17 cellular contexts compared by ENCODE assay signal in the genomic region with DNA sequence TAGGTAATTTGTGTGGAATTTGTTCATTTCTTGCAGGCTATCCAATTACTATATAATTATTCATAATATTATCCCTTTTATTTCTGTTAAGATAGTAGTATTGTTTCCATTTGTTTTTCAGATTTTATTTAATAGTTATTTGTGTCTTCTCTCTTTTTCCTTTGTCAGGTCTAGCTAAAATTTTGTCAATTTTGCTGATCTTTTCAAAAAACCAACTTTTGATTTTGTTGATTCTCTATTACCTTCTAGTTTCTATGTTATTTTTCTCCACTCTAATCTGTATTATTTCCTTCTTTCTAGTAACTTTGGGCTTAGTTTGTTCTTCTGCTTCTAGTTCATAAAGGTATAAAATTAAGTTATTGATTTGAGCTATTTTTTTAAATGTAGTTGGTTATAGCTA.
DNase-seq lines count a peak whose midpoint lies in the region; ATAC-seq, FAIRE-seq and TF ChIP-seq lines count a peak whose summit lies in the region.
"Had no signal": no experiment of that assay in that cellular context is flagged by ENCODE, and none has a peak within 500 bp of the region (broad histone marks: within the 10 kb centered on the region; RNA-seq: fewer than 3 reads in every experiment).

No MANE protein-coding gene starts in this region.

- H3K9me1 ChIP-seq in IMR-90 (ENCODE audit: insufficient read depth, low read length): peaks cover 1% of the 10 kb centered on the region; the same call in 1 of the 2 replicates

- no peak overlapping the region for H2AFZ ChIP-seq in IMR-90 (replicated peaks; ENCODE audit: low read length, poor library complexity)

- H3K4ac ChIP-seq in IMR-90 (ENCODE audit: low read depth, low read length): no peak overlapping the region

- no peak overlapping the region for H4K91ac ChIP-seq in IMR-90 (ENCODE audit: insufficient read depth, low read depth, low read length)

- H3K4me1 ChIP-seq in IMR-90 (ENCODE audit: control insufficient read depth, insufficient read depth, low read length) (no peaks in the 10 kb centered on the region), right lobe of liver (peaks cover 0 to 12% (median 6%) of the 10 kb centered on the region in 4 donors)

- H2AK9ac ChIP-seq in IMR-90 (replicated peaks; ENCODE audit: low read depth, low read length, poor library complexity): no peak overlapping the region

- CTCF ChIA-PET in IMR-90 (lab: Yijun Ruan, JAX): interaction anchor here (1.0 kb wide), 1 partner anchor 21 kb away, joined by 3 read pairs; no protein-coding TSS in a partner anchor

- H2AK5ac ChIP-seq in IMR-90 (ENCODE audit: low read depth, low read length): no peak overlapping the region

- FAIRE-seq in endometrium (lab: Jason Lieb, UNC): peak; percentile 78

- H3K79me1 ChIP-seq in IMR-90 (ENCODE audit: low read depth in 1 of 2, low read length in 2 of 2): no peaks in the 10 kb centered on the region

- H3K4me1 Mint-ChIP-seq in activated T-cell treated with anti-CD3 and anti-CD28 coated beads, Interleukin-2, amount 50 U/mL, for 4 hours (ENCODE audit: low read depth): peaks cover 18% of the 10 kb centered on the region
- no peaks in the 10 kb centered on the region for H3K4me1 Mint-ChIP-seq in progenitor cell of endocrine pancreas (ENCODE audit: low read depth)
- H3K4me1 Mint-ChIP-seq: B cell had no signal

- no peak overlapping the region for H3K4me3 Mint-ChIP-seq in activated T-cell treated with anti-CD3 and anti-CD28 coated beads, Interleukin-2, amount 50 U/mL, for 4 hours
- no peak overlapping the region for H3K4me3 Mint-ChIP-seq in progenitor cell of endocrine pancreas (ENCODE audit: low read depth)
- H3K4me3 Mint-ChIP-seq: B cell; CD8-positive, alpha-beta T cell; HFFc6 had no signal

- DNase-seq in IMR-90 (no peak), right lobe of liver (no peak), progenitor cell of endocrine pancreas (ENCODE audit: low spot score, unreplicated experiment) (no peak)
- DNase-seq in activated naive CD4-positive, alpha-beta T cell treated with anti-CD3 and anti-CD28 coated beads, Interleukin-2, amount 50 U/mL, for 72 hours (ENCODE audit: low spot score in 2 of 2): no peak
- DNase-seq in activated T-cell treated with anti-CD3 and anti-CD28 coated beads, Interleukin-2, amount 50 U/mL, for 4 hours: no peak
- DNase-seq: Calu3; CD8-positive, alpha-beta T cell; DMS79 treated with DMSO at 0.1 percent for 48 hours; GF-D8; GOT3; H7; HFFc6 had no signal

- no TSS peak for BruUV-seq in IMR-90 (replicated peaks; lab: Mats Ljungman, UMichigan)

- no peak for TF ChIP-seq CTCF in IMR-90 (conservative IDR thresholded peaks at IDR 0.05; ENCODE audit: low read depth, low read length)
- no peak for TF ChIP-seq CTCF in right lobe of liver (IDR thresholded peaks at IDR 0.05)
- TF ChIP-seq CTCF in progenitor cell of endocrine pancreas (IDR thresholded peaks at IDR 0.05; ENCODE audit: unreplicated experiment): no peak

- no peak overlapping the region for H3K27ac ChIP-seq in IMR-90 (ENCODE audit: insufficient read depth, low read length)
- peak overlapping the region in 2 of 3 donors; percentile 45 to 69 for H3K27ac ChIP-seq in right lobe of liver
- H3K27ac ChIP-seq: BLaER1 treated with 17β-estradiol and CSF1 and Interleukin-3, amounts not matched to agents 10 nM and 100 nM; HL-60 had no signal

- TF ChIP-seq POLR2A in IMR-90 (IDR thresholded peaks at IDR 0.05; ENCODE audit: low read depth, low read length) (no peak), right lobe of liver (IDR thresholded peaks at IDR 0.05) (no peak)

- no peak overlapping the region for H3K14ac ChIP-seq in IMR-90 (replicated peaks; ENCODE audit: low read depth, low read length)

- H3K56ac ChIP-seq in IMR-90 (ENCODE audit: extremely low read depth, insufficient read depth, low read length): no peak overlapping the region

- no peak for TF ChIP-seq RAD21 in IMR-90 (IDR thresholded peaks at IDR 0.05; ENCODE audit: low read length)

- ATAC-seq in IMR-90 (ENCODE audit: low read depth) (no peak), right lobe of liver (no peak)
- ATAC-seq in activated naive CD4-positive, alpha-beta T cell treated with anti-CD3 and anti-CD28 coated beads, Interleukin-2, amount 50 U/mL, for 72 hours: no peak
- no peak for ATAC-seq in activated T-cell treated with anti-CD3 and anti-CD28 coated beads, Interleukin-2, amount 50 U/mL, for 4 hours
- ATAC-seq: CD8-positive, alpha-beta T cell; HCT116 had no signal

- H2BK120ac ChIP-seq in IMR-90 (ENCODE audit: low read depth, low read length): no peak overlapping the region

- POLR2A ChIA-PET in IMR-90 (lab: Charles Lee; ENCODE audit: unreplicated experiment): no interaction called here

- H2BK15ac ChIP-seq in IMR-90 (ENCODE audit: low read depth, low read length): no peak overlapping the region

- peaks cover 21 to 39% of the 10 kb centered on the region in 2 donors for H3K36me3 Mint-ChIP-seq in activated naive CD4-positive, alpha-beta T cell treated with anti-CD3 and anti-CD28 coated beads, Interleukin-2, amount 50 U/mL, for 72 hours
- peaks cover 40% of the 10 kb centered on the region for H3K36me3 Mint-ChIP-seq in activated T-cell treated with anti-CD3 and anti-CD28 coated beads, Interleukin-2, amount 50 U/mL, for 4 hours (ENCODE audit: insufficient read depth)
- peaks cover 6% of the 10 kb centered on the region for H3K36me3 Mint-ChIP-seq in progenitor cell of endocrine pancreas (ENCODE audit: insufficient read depth)

- H3K27me3 ChIP-seq in IMR-90 (ENCODE audit: control insufficient read depth, insufficient read depth, low read length) (no peaks in the 10 kb centered on the region), right lobe of liver (no peaks in the 10 kb centered on the region)
- H3K27me3 ChIP-seq: BLaER1 treated with 17β-estradiol and CSF1 and Interleukin-3, amounts not matched to agents 10 nM and 100 nM had no signal

- intact Hi-C loops in IMR-90 (cut with micrococcal nuclease): no loop called here
- intact Hi-C loops in right lobe of liver (cut with DNase I): no loop called here

- no peak overlapping the region for H3K18ac ChIP-seq in IMR-90 (ENCODE audit: low read depth, low read length)

- no peak overlapping the region for H2BK20ac ChIP-seq in IMR-90 (ENCODE audit: low read depth, low read length)

- in situ Hi-C loops in IMR-90 (cut with MboI; ENCODE audit: low sequenced_read_pairs): no loop called here

- no peak overlapping the region for H4K8ac ChIP-seq in IMR-90 (ENCODE audit: low read depth in 2 of 2, low read length in 2 of 2)

- no peak overlapping the region for H3K27ac Mint-ChIP-seq in activated naive CD4-positive, alpha-beta T cell treated with anti-CD3 and anti-CD28 coated beads, Interleukin-2, amount 50 U/mL, for 72 hours
- no peak overlapping the region for H3K27ac Mint-ChIP-seq in progenitor cell of endocrine pancreas
- H3K27ac Mint-ChIP-seq: B cell; CD8-positive, alpha-beta T cell; HFFc6 had no signal

- H3K36me3 ChIP-seq in IMR-90 (ENCODE audit: control insufficient read depth, insufficient read depth, low read length) (no peaks in the 10 kb centered on the region), right lobe of liver (no peaks in the 10 kb centered on the region)

- H3K9me3 Mint-ChIP-seq in activated naive CD4-positive, alpha-beta T cell treated with anti-CD3 and anti-CD28 coated beads, Interleukin-2, amount 50 U/mL, for 72 hours: peaks cover 14 to 23% of the 10 kb centered on the region in 2 donors
- H3K9me3 Mint-ChIP-seq in activated T-cell treated with anti-CD3 and anti-CD28 coated beads, Interleukin-2, amount 50 U/mL, for 4 hours: peaks cover 14% of the 10 kb centered on the region
- peaks cover 25% of the 10 kb centered on the region for H3K9me3 Mint-ChIP-seq in progenitor cell of endocrine pancreas (ENCODE audit: low read depth)

- H3K9ac ChIP-seq in IMR-90 (ENCODE audit: low read depth, low read length): no peak overlapping the region
- H3K9ac ChIP-seq: BLaER1 treated with 17β-estradiol and CSF1 and Interleukin-3, amounts not matched to agents 10 nM and 100 nM had no signal

- H4K20me1 ChIP-seq in IMR-90 (ENCODE audit: insufficient read depth, low read length): no peaks in the 10 kb centered on the region
- H4K20me1 ChIP-seq: BLaER1 treated with 17β-estradiol and CSF1 and Interleukin-3, amounts not matched to agents 10 nM and 100 nM had no signal

- H3K9me3 ChIP-seq in IMR-90 (ENCODE audit: control insufficient read depth, insufficient read depth, low read length): no peaks in the 10 kb centered on the region; the same call in 1 of the 2 replicates
- H3K9me3 ChIP-seq in right lobe of liver: no peaks in the 10 kb centered on the region

- no peak overlapping the region for H3K4me2 ChIP-seq in IMR-90 (ENCODE audit: low read depth, low read length)
- H3K4me2 ChIP-seq: BLaER1 treated with 17β-estradiol and CSF1 and Interleukin-3, amounts not matched to agents 10 nM and 100 nM had no signal

- no peak overlapping the region for H3K23ac ChIP-seq in IMR-90 (ENCODE audit: low read depth, low read length)

- H3K4me3 ChIP-seq in IMR-90 (ENCODE audit: insufficient read depth, low read depth, low read length) (no peak overlapping the region), right lobe of liver (no peak overlapping the region)
- H3K4me3 ChIP-seq: BLaER1 treated with 17β-estradiol and CSF1 and Interleukin-3, amounts not matched to agents 10 nM and 100 nM had no signal

- H3K27me3 Mint-ChIP-seq in activated T-cell treated with anti-CD3 and anti-CD28 coated beads, Interleukin-2, amount 50 U/mL, for 4 hours (ENCODE audit: low read depth): no peaks in the 10 kb centered on the region
- no peaks in the 10 kb centered on the region for H3K27me3 Mint-ChIP-seq in progenitor cell of endocrine pancreas
- H3K27me3 Mint-ChIP-seq: B cell had no signal

- H4K5ac ChIP-seq in IMR-90 (ENCODE audit: low read depth, low read length): no peak overlapping the region

- H2BK5ac ChIP-seq in IMR-90 (ENCODE audit: low read depth, low read length, poor library complexity, severe bottlenecking): no peak overlapping the region

- dilution Hi-C loops in IMR-90 (cut with HindIII; ENCODE audit: low sequenced_read_pairs, unreplicated experiment): no loop called here

TF ChIP-seq in IMR-90, 13 proteins besides CTCF, POLR2A, EP300 and RAD21:
- TF ChIP-seq MAFK (IDR thresholded peaks at IDR 0.05; ENCODE audit: low read depth, low read length): peak; percentile 63
- TF ChIP-seq SMC3 (IDR thresholded peaks at IDR 0.05; ENCODE audit: low read depth, low read length): no peak
TF ChIP-seq in IMR-90: peak in this region for 1.
